ENCODE assay signal across 1 cellular context in genomic region chr16:1909661-1910231, GRCh38.
TF ChIP-seq lines count a peak whose summit lies in the region.

No MANE protein-coding gene starts in this region.

TF ChIP-seq in IMR-90, 13 proteins besides CTCF, POLR2A, EP300 and RAD21:
- TF ChIP-seq MAFK (IDR thresholded peaks at IDR 0.05; ENCODE audit: low read depth, low read length), result no peak
TF ChIP-seq in IMR-90: peak in this region for 0.
